ENCODE assay signal across 1 cellular context in genomic region chr5:181173420-181174342, GRCh38.
A peak's percentile ranks its signal among the peaks of the same experiment; 100 is the strongest.
TF ChIP-seq lines count a peak whose summit lies in the region.

No MANE protein-coding gene starts in this region.

TF ChIP-seq in K562, 482 proteins besides CTCF, POLR2A, EP300 and RAD21 (continued from another document and continues in another):
- no peak for TF ChIP-seq CREB3 (tag; conservative IDR thresholded peaks at IDR 0.05; ENCODE audit: low read depth)
- 0 out of 2 replicates have a peak, but pooled peaks have one; percentile 4 for TF ChIP-seq MEF2A (IDR thresholded peaks at IDR 0.05; ENCODE audit: control insufficient read depth, low read depth, low read length)
- TF ChIP-seq ZNF398 (CRISPR knock-in tag; IDR thresholded peaks at IDR 0.05): no peak
- TF ChIP-seq, protein P1, sequence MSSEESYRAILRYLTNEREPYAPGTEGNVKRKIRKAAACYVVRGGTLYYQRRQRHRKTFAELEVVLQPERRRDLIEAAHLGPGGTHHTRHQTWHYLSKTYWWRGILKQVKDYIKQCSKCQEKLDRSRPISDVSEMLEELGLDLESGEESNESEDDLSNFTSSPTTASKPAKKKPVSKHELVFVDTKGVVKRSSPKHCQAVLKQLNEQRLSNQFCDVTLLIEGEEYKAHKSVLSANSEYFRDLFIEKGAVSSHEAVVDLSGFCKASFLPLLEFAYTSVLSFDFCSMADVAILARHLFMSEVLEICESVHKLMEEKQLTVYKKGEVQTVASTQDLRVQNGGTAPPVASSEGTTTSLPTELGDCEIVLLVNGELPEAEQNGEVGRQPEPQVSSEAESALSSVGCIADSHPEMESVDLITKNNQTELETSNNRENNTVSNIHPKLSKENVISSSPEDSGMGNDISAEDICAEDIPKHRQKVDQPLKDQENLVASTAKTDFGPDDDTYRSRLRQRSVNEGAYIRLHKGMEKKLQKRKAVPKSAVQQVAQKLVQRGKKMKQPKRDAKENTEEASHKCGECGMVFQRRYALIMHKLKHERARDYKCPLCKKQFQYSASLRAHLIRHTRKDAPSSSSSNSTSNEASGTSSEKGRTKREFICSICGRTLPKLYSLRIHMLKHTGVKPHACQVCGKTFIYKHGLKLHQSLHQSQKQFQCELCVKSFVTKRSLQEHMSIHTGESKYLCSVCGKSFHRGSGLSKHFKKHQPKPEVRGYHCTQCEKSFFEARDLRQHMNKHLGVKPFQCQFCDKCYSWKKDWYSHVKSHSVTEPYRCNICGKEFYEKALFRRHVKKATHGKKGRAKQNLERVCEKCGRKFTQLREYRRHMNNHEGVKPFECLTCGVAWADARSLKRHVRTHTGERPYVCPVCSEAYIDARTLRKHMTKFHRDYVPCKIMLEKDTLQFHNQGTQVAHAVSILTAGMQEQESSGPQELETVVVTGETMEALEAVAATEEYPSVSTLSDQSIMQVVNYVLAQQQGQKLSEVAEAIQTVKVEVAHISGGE (CRISPR knock-in tag; IDR thresholded peaks at IDR 0.05): no peak
- TF ChIP-seq CSDE1 (IDR thresholded peaks at IDR 0.05): peak in 1 of 2 experiments; percentile 31; a peak in 1 of 4 replicates
- TF ChIP-seq ZNF384 (IDR thresholded peaks at IDR 0.05; ENCODE audit: low read depth, low read length): no peak
- TF ChIP-seq ZNF717 (CRISPR knock-in tag; IDR thresholded peaks at IDR 0.05): no peak
- TF ChIP-seq, protein P2, sequence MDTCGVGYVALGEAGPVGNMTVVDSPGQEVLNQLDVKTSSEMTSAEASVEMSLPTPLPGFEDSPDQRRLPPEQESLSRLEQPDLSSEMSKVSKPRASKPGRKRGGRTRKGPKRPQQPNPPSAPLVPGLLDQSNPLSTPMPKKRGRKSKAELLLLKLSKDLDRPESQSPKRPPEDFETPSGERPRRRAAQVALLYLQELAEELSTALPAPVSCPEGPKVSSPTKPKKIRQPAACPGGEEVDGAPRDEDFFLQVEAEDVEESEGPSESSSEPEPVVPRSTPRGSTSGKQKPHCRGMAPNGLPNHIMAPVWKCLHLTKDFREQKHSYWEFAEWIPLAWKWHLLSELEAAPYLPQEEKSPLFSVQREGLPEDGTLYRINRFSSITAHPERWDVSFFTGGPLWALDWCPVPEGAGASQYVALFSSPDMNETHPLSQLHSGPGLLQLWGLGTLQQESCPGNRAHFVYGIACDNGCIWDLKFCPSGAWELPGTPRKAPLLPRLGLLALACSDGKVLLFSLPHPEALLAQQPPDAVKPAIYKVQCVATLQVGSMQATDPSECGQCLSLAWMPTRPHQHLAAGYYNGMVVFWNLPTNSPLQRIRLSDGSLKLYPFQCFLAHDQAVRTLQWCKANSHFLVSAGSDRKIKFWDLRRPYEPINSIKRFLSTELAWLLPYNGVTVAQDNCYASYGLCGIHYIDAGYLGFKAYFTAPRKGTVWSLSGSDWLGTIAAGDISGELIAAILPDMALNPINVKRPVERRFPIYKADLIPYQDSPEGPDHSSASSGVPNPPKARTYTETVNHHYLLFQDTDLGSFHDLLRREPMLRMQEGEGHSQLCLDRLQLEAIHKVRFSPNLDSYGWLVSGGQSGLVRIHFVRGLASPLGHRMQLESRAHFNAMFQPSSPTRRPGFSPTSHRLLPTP (IDR thresholded peaks at IDR 0.05; ENCODE audit: borderline replicate concordance, extremely low read depth, insufficient read length): peak; percentile 87
- TF ChIP-seq ZNF668 (CRISPR knock-in tag; IDR thresholded peaks at IDR 0.05): no peak
- TF ChIP-seq, protein P3, sequence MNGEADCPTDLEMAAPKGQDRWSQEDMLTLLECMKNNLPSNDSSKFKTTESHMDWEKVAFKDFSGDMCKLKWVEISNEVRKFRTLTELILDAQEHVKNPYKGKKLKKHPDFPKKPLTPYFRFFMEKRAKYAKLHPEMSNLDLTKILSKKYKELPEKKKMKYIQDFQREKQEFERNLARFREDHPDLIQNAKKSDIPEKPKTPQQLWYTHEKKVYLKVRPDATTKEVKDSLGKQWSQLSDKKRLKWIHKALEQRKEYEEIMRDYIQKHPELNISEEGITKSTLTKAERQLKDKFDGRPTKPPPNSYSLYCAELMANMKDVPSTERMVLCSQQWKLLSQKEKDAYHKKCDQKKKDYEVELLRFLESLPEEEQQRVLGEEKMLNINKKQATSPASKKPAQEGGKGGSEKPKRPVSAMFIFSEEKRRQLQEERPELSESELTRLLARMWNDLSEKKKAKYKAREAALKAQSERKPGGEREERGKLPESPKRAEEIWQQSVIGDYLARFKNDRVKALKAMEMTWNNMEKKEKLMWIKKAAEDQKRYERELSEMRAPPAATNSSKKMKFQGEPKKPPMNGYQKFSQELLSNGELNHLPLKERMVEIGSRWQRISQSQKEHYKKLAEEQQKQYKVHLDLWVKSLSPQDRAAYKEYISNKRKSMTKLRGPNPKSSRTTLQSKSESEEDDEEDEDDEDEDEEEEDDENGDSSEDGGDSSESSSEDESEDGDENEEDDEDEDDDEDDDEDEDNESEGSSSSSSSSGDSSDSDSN (IDR thresholded peaks at IDR 0.05; ENCODE audit: borderline replicate concordance in 1 of 2, low read depth in 2 of 2, low read length in 2 of 2): no peak
- no peak for TF ChIP-seq NR2C2 (CRISPR knock-in tag; IDR thresholded peaks at IDR 0.05)
- TF ChIP-seq NR2C2 (tag; IDR thresholded peaks at IDR 0.05): no peak
- TF ChIP-seq BRD9 (IDR thresholded peaks at IDR 0.05; ENCODE audit: low read depth, partially characterized antibody): no peak
- no peak for TF ChIP-seq ZFP1 (CRISPR knock-in tag; IDR thresholded peaks at IDR 0.05)
- TF ChIP-seq ZEB2 (IDR thresholded peaks at IDR 0.05): peak; percentile 98
- no peak for TF ChIP-seq MIER1 (IDR thresholded peaks at IDR 0.05; ENCODE audit: low read depth)
- TF ChIP-seq SAFB2 (IDR thresholded peaks at IDR 0.05; ENCODE audit: borderline replicate concordance, low read depth, low read length, severe bottlenecking): no peak
- peak; percentile 27 for TF ChIP-seq RBFOX2 (IDR thresholded peaks at IDR 0.05; ENCODE audit: low read depth, low read length)
- TF ChIP-seq CREM (IDR thresholded peaks at IDR 0.05; ENCODE audit: low read depth): peak; percentile 67; the same call in 1 of the 2 replicates
- TF ChIP-seq DNMT1 (IDR thresholded peaks at IDR 0.05): no peak
- TF ChIP-seq RBM17 (IDR thresholded peaks at IDR 0.05; ENCODE audit: borderline replicate concordance, low read depth, low read length): no peak
- TF ChIP-seq OTX1 (CRISPR knock-in tag; IDR thresholded peaks at IDR 0.05): 0 out of 2 replicates have a peak, but pooled peaks have one; percentile 28
- TF ChIP-seq ZNF212 (CRISPR knock-in tag; IDR thresholded peaks at IDR 0.05): no peak
- TF ChIP-seq HMG20B (CRISPR knock-in tag; IDR thresholded peaks at IDR 0.05): no peak
- TF ChIP-seq EWSR1 (IDR thresholded peaks at IDR 0.05; ENCODE audit: borderline replicate concordance, low read depth, partially characterized antibody): no peak
- TF ChIP-seq SMAD4 (CRISPR knock-in tag; conservative IDR thresholded peaks at IDR 0.05): 0 out of 2 replicates have a peak, but pooled peaks have one; percentile 28
- no peak for TF ChIP-seq PKNOX1 (IDR thresholded peaks at IDR 0.05)
- TF ChIP-seq ZNF232 (CRISPR knock-in tag; IDR thresholded peaks at IDR 0.05): no peak
- TF ChIP-seq TAF1 (IDR thresholded peaks at IDR 0.05; ENCODE audit: control insufficient read depth, extremely low read depth, insufficient read depth, low read length, severe bottlenecking): peak; percentile 5
- no peak for TF ChIP-seq BRD4 (IDR thresholded peaks at IDR 0.05)
- TF ChIP-seq PTBP1 (IDR thresholded peaks at IDR 0.05; ENCODE audit: low read depth, low read length): no peak
- TF ChIP-seq HNRNPUL1 (IDR thresholded peaks at IDR 0.05; ENCODE audit: low read length): no peak
- TF ChIP-seq, protein P4, sequence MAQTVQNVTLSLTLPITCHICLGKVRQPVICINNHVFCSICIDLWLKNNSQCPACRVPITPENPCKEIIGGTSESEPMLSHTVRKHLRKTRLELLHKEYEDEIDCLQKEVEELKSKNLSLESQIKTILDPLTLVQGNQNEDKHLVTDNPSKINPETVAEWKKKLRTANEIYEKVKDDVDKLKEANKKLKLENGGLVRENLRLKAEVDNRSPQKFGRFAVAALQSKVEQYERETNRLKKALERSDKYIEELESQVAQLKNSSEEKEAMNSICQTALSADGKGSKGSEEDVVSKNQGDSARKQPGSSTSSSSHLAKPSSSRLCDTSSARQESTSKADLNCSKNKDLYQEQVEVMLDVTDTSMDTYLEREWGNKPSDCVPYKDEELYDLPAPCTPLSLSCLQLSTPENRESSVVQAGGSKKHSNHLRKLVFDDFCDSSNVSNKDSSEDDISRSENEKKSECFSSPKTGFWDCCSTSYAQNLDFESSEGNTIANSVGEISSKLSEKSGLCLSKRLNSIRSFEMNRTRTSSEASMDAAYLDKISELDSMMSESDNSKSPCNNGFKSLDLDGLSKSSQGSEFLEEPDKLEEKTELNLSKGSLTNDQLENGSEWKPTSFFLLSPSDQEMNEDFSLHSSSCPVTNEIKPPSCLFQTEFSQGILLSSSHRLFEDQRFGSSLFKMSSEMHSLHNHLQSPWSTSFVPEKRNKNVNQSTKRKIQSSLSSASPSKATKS (CRISPR knock-in tag; IDR thresholded peaks at IDR 0.05): no peak
- TF ChIP-seq ETS2 (tag; IDR thresholded peaks at IDR 0.05; ENCODE audit: borderline replicate concordance, poor library complexity, severe bottlenecking): no peak
- TF ChIP-seq, protein P5, sequence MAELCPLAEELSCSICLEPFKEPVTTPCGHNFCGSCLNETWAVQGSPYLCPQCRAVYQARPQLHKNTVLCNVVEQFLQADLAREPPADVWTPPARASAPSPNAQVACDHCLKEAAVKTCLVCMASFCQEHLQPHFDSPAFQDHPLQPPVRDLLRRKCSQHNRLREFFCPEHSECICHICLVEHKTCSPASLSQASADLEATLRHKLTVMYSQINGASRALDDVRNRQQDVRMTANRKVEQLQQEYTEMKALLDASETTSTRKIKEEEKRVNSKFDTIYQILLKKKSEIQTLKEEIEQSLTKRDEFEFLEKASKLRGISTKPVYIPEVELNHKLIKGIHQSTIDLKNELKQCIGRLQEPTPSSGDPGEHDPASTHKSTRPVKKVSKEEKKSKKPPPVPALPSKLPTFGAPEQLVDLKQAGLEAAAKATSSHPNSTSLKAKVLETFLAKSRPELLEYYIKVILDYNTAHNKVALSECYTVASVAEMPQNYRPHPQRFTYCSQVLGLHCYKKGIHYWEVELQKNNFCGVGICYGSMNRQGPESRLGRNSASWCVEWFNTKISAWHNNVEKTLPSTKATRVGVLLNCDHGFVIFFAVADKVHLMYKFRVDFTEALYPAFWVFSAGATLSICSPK (IDR thresholded peaks at IDR 0.05; ENCODE audit: borderline replicate concordance): no peak
- TF ChIP-seq LEF1 (IDR thresholded peaks at IDR 0.05): no peak
- TF ChIP-seq, protein P6, sequence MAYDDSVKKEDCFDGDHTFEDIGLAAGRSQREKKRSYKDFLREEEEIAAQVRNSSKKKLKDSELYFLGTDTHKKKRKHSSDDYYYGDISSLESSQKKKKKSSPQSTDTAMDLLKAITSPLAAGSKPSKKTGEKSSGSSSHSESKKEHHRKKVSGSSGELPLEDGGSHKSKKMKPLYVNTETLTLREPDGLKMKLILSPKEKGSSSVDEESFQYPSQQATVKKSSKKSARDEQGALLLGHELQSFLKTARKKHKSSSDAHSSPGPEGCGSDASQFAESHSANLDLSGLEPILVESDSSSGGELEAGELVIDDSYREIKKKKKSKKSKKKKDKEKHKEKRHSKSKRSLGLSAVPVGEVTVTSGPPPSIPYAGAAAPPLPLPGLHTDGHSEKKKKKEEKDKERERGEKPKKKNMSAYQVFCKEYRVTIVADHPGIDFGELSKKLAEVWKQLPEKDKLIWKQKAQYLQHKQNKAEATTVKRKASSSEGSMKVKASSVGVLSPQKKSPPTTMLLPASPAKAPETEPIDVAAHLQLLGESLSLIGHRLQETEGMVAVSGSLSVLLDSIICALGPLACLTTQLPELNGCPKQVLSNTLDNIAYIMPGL (CRISPR knock-in tag; IDR thresholded peaks at IDR 0.05): no peak
- TF ChIP-seq ZNF175 (CRISPR knock-in tag; IDR thresholded peaks at IDR 0.05; ENCODE audit: low read depth): no peak
- TF ChIP-seq, protein P7, sequence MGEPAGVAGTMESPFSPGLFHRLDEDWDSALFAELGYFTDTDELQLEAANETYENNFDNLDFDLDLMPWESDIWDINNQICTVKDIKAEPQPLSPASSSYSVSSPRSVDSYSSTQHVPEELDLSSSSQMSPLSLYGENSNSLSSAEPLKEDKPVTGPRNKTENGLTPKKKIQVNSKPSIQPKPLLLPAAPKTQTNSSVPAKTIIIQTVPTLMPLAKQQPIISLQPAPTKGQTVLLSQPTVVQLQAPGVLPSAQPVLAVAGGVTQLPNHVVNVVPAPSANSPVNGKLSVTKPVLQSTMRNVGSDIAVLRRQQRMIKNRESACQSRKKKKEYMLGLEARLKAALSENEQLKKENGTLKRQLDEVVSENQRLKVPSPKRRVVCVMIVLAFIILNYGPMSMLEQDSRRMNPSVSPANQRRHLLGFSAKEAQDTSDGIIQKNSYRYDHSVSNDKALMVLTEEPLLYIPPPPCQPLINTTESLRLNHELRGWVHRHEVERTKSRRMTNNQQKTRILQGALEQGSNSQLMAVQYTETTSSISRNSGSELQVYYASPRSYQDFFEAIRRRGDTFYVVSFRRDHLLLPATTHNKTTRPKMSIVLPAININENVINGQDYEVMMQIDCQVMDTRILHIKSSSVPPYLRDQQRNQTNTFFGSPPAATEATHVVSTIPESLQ (CRISPR knock-in tag; IDR thresholded peaks at IDR 0.05): no peak
- no peak for TF ChIP-seq ARID2 (IDR thresholded peaks at IDR 0.05)
